Comparison of ENCODE assay signal across 20 cellular contexts in genomic region chr20:58552366-58552934, GRCh38. TPM values are rescaled to one million over a fixed set of nuclear protein-coding genes. Genes with fewer than 3 reads are reported as not detected.
"Had no signal": no experiment of that assay in that cellular context is flagged by ENCODE, and none has a peak within 500 bp of the region (broad histone marks: within the 10 kb centered on the region; RNA-seq: fewer than 3 reads in every experiment).

No MANE protein-coding gene starts in this region.

- H3K36me3 Mint-ChIP-seq: activated naive CD4-positive, alpha-beta T cell treated with anti-CD3 and anti-CD28 coated beads, Interleukin-2, amount 10 ng/mL, durations not matched to agents 7 days and 5 days; immature natural killer cell; T-cell; WTC11 had no signal

- H3K4me1 Mint-ChIP-seq: activated naive CD4-positive, alpha-beta T cell treated with anti-CD3 and anti-CD28 coated beads, Interleukin-2, amount 10 ng/mL, durations not matched to agents 7 days and 5 days; central memory CD8-positive, alpha-beta T cell; immature natural killer cell; T-cell had no signal

- H3K4me3 ChIP-seq: adrenal gland, body of pancreas, esophagus muscularis mucosa, pancreas, SK-N-MC, tibial nerve had no signal

- H3K27ac ChIP-seq: adrenal gland, body of pancreas, esophagus muscularis mucosa, pancreas, SK-N-MC, tibial nerve had no signal

- H3K27me3 ChIP-seq: adrenal gland, body of pancreas, esophagus muscularis mucosa, pancreas, tibial nerve had no signal

- H3K4me3 Mint-ChIP-seq: activated naive CD4-positive, alpha-beta T cell treated with anti-CD3 and anti-CD28 coated beads, Interleukin-2, amount 10 ng/mL, durations not matched to agents 7 days and 5 days; central memory CD8-positive, alpha-beta T cell; dendritic cell treated with granulocyte-macrophage colony-stimulating factor and Interleukin-4, amounts not matched to agents 40 ng/mL and 50 ng/mL, for 4 days; immature natural killer cell; T-cell; WTC11 had no signal

- H3K9me3 ChIP-seq: adrenal gland, body of pancreas, esophagus muscularis mucosa, pancreas, tibial nerve had no signal

- H3K36me3 ChIP-seq: adrenal gland, esophagus muscularis mucosa, pancreas, tibial nerve had no signal

- H3K9me3 Mint-ChIP-seq: activated naive CD4-positive, alpha-beta T cell treated with anti-CD3 and anti-CD28 coated beads, Interleukin-2, amount 10 ng/mL, durations not matched to agents 7 days and 5 days; activated T-helper 2 cell treated with anti-CD3 and anti-CD28 coated beads, Interferon-gamma antibody, Interleukin-2, Interleukin-4, amounts not matched to agents 10 μg/mL and 5 μg/mL and 100 μg/mL, durations not matched to agents 14 hours and 24 hours and 36 hours; central memory CD8-positive, alpha-beta T cell; dendritic cell treated with granulocyte-macrophage colony-stimulating factor and Interleukin-4, amounts not matched to agents 40 ng/mL and 50 ng/mL, for 4 days; immature natural killer cell; T-cell; WTC11 had no signal

- DNase-seq: activated CD4-positive, alpha-beta T cell treated with anti-CD3 and anti-CD28 coated beads for 48 hours; activated naive CD4-positive, alpha-beta T cell treated with anti-CD3 and anti-CD28 coated beads, Interleukin-2, amount 10 ng/mL, durations not matched to agents 7 days and 5 days; body of pancreas; glutamatergic neuron; immature natural killer cell; left colon; mammary epithelial cell; pancreas; small intestine; T-cell had no signal

- H3K27ac Mint-ChIP-seq: activated naive CD4-positive, alpha-beta T cell treated with anti-CD3 and anti-CD28 coated beads, Interleukin-2, amount 10 ng/mL, durations not matched to agents 7 days and 5 days; activated T-helper 2 cell treated with anti-CD3 and anti-CD28 coated beads, Interferon-gamma antibody, Interleukin-2, Interleukin-4, amounts not matched to agents 10 μg/mL and 5 μg/mL and 100 μg/mL, durations not matched to agents 14 hours and 24 hours and 36 hours; dendritic cell treated with granulocyte-macrophage colony-stimulating factor and Interleukin-4, amounts not matched to agents 40 ng/mL and 50 ng/mL, for 4 days; immature natural killer cell; T-cell; WTC11 had no signal

- H3K4me1 ChIP-seq: body of pancreas, pancreas, tibial nerve had no signal

RNA-seq across cellular contexts. Expression of gene APCDD1L, which starts 37.3 kb away (rescaled TPM):
- total RNA-seq: activated CD8-positive, alpha-beta memory T cell treated with anti-CD3 and anti-CD28 coated beads for 36 hours; activated T-helper 2 cell treated with anti-CD3 and anti-CD28 coated beads, Interferon-gamma antibody, Interleukin-2, Interleukin-4, amounts not matched to agents 10 μg/mL and 5 μg/mL and 100 μg/mL, durations not matched to agents 14 hours and 24 hours and 36 hours; T-cell had no signal
- polyA plus RNA-seq: immature natural killer cell, neural cell had no signal
